Comparison of ENCODE assay signal across 20 cellular contexts in the genomic region with DNA sequence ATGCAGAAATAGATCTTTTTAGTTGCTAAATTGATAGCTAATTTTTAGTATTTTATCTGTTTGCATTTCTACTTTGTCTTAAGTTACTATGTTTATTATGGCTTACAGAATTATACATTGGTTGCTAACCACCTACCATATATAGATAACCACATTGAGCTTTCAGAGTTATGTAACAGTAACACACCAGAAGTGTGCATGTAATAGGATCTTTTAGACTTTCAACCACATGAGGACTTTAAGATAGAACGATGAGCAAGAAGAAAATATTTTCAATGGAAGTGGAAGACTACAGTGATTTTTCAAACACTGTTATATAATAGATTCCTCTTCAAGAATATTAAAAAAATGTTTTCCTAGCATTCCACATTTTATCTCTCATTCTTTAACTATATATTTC. TPM values are rescaled to one million over a fixed set of nuclear protein-coding genes. Genes with fewer than 3 reads are reported as not detected.
A peak's percentile ranks its signal among the peaks of the same experiment; 100 is the strongest.
DNase-seq lines count a peak whose midpoint lies in the region; ATAC-seq, FAIRE-seq and TF ChIP-seq lines count a peak whose summit lies in the region.
"Had no signal": no experiment of that assay in that cellular context is flagged by ENCODE, and none has a peak within 500 bp of the region (broad histone marks: within the 10 kb centered on the region; RNA-seq: fewer than 3 reads in every experiment).

No MANE protein-coding gene starts in this region.

- no peak for TF ChIP-seq EP300 in K562 (IDR thresholded peaks at IDR 0.05; ENCODE audit: low read length)

- no peak overlapping the region for H3K14ac ChIP-seq in IMR-90 (replicated peaks; ENCODE audit: low read depth, low read length)

- no peak overlapping the region for H3K4me3 Mint-ChIP-seq in activated CD4-positive, alpha-beta T cell treated with anti-CD3 and anti-CD28 coated beads for 36 hours
- H3K4me3 Mint-ChIP-seq: HFFc6 had no signal

- peak; percentile 27 for DNase-seq in IMR-90
- DNase-seq in NOMO-1 treated with dmso at 0.1 percent for 144 hours (lab: John Stamatoyannopoulos, UW; ENCODE audit: unreplicated experiment) = peak; percentile 9
- DNase-seq in K562 (ENCODE audit: extremely low read depth in 1 of 4, low spot score in 3 of 4) = no peak
- DNase-seq in psoas muscle = no peak
- no peak for DNase-seq in GM10266 (ENCODE audit: extremely low spot score)
- no peak for DNase-seq in activated CD4-positive, alpha-beta T cell treated with anti-CD3 and anti-CD28 coated beads for 36 hours
- no peak for DNase-seq in mucosa of descending colon
- DNase-seq: AML-193; Calu3; DMS79 treated with DMSO at 0.1 percent for 48 hours; HFFc6; Karpas-422; NCI-H1436 treated with DMSO at 0.1 percent for 48 hours; NCI-H2081; NCI-H226; NCI-H526 treated with DMSO at 0.1 percent for 48 hours; NK-92 treated with Interleukin-12 subunit alpha and Interleukin-12 subunit beta, amount 100 ng/mL, for 24 hours; SHP77 had no signal

- H2BK20ac ChIP-seq in IMR-90 (ENCODE audit: low read depth, low read length) = no peak overlapping the region

- H3K56ac ChIP-seq in IMR-90 (ENCODE audit: extremely low read depth, insufficient read depth, low read length) = no peak overlapping the region

- no peaks in the 10 kb centered on the region for H3K27me3 Mint-ChIP-seq in activated CD4-positive, alpha-beta T cell treated with anti-CD3 and anti-CD28 coated beads for 36 hours

- intact Hi-C loops in IMR-90 (cut with micrococcal nuclease) = no loop called here
- intact Hi-C loops in K562 (cut with micrococcal nuclease) = no loop called here
- intact Hi-C loops in psoas muscle (cut with DNase I) = loop anchor here in 1 of 2 donors (10.0 kb wide), 1 partner anchor 174 kb away; no protein-coding TSS in a partner anchor
- intact Hi-C loops in activated CD4-positive, alpha-beta T cell treated with anti-CD3 and anti-CD28 coated beads for 36 hours (cut with DNase I, micrococcal nuclease) = no loop called here
- intact Hi-C loops in mucosa of descending colon (cut with DNase I, micrococcal nuclease) = no loop called here

- H4K91ac ChIP-seq in IMR-90 (ENCODE audit: insufficient read depth, low read depth, low read length) = no peak overlapping the region

- no peak overlapping the region for H2AK9ac ChIP-seq in IMR-90 (replicated peaks; ENCODE audit: low read depth, low read length, poor library complexity)

- H4K20me1 ChIP-seq in IMR-90 (ENCODE audit: insufficient read depth, low read length) (no peaks in the 10 kb centered on the region), K562 (replicated peaks; ENCODE audit: control insufficient read depth, insufficient read depth, low read length) (no peaks in the 10 kb centered on the region)

- H3K4me1 Mint-ChIP-seq in activated CD4-positive, alpha-beta T cell treated with anti-CD3 and anti-CD28 coated beads for 36 hours = peaks cover 2% of the 10 kb centered on the region

- no peak overlapping the region for H3K4me3 ChIP-seq in IMR-90 (ENCODE audit: insufficient read depth, low read depth, low read length)
- H3K4me3 ChIP-seq in K562 = no peak overlapping the region
- no peak overlapping the region for H3K4me3 ChIP-seq in psoas muscle
- no peak overlapping the region for H3K4me3 ChIP-seq in mucosa of descending colon

- no peak for FAIRE-seq in K562 (lab: Jason Lieb, UNC)

- H3K36me3 ChIP-seq in IMR-90 (ENCODE audit: control insufficient read depth, insufficient read depth, low read length) (peaks cover 21% of the 10 kb centered on the region), K562 (ENCODE audit: control insufficient read depth, insufficient read depth, low read length) (peaks cover 65% of the 10 kb centered on the region; the same call in 2 of the 3 replicates), psoas muscle (ENCODE audit: insufficient read depth in 1 of 2, low read depth in 1 of 2) (peaks cover 0 to 98% of the 10 kb centered on the region in 2 donors), mucosa of descending colon (ENCODE audit: low read depth) (peaks cover 5% of the 10 kb centered on the region)

- POLR2A ChIA-PET in IMR-90 (lab: Charles Lee; ENCODE audit: unreplicated experiment) (no interaction called here), K562 (lab: Yijun Ruan, JAX) (interaction anchor here (1.3 to 3.9 kb wide), 6 partner anchors 12 to 29 kb away, joined by 3 to 19 read pairs (median 6); a partner anchor contains a TSS)
- POLR2A ChIA-PET in activated CD4-positive, alpha-beta T cell treated with anti-CD3 and anti-CD28 coated beads for 36 hours (lab: Charles Lee) = interaction anchor here (1.0 kb wide), 1 partner anchor 31 kb away, joined by 5 read pairs; no protein-coding TSS in a partner anchor

- BruUV-seq in IMR-90 (replicated peaks; lab: Mats Ljungman, UMichigan) (no TSS peak), K562 (replicated peaks; lab: Mats Ljungman, UMichigan) (no TSS peak)

- no peak overlapping the region for H4K5ac ChIP-seq in IMR-90 (ENCODE audit: low read depth, low read length)

- H3K4me2 ChIP-seq in IMR-90 (ENCODE audit: low read depth, low read length) (no peak overlapping the region), K562 (ENCODE audit: insufficient read depth, low read length) (no peak overlapping the region)

- no peak overlapping the region for H2BK120ac ChIP-seq in IMR-90 (ENCODE audit: low read depth, low read length)

- H3K18ac ChIP-seq in IMR-90 (ENCODE audit: low read depth, low read length) = no peak overlapping the region

- dilution Hi-C loops in IMR-90 (cut with HindIII; ENCODE audit: low sequenced_read_pairs, unreplicated experiment) = no loop called here

- TF ChIP-seq POLR2A in IMR-90 (IDR thresholded peaks at IDR 0.05; ENCODE audit: low read depth, low read length) (no peak), K562 (conservative IDR thresholded peaks at IDR 0.05) (no peak)

- no peak overlapping the region for H3K27ac Mint-ChIP-seq in activated CD4-positive, alpha-beta T cell treated with anti-CD3 and anti-CD28 coated beads for 36 hours
- H3K27ac Mint-ChIP-seq: HFFc6 had no signal

- in situ Hi-C loops in IMR-90 (cut with MboI; ENCODE audit: low sequenced_read_pairs) (no loop called here), K562 (cut with MboI) (no loop called here)

- TF ChIP-seq CTCF in IMR-90 (conservative IDR thresholded peaks at IDR 0.05; ENCODE audit: low read depth, low read length) (no peak), K562 (IDR thresholded peaks at IDR 0.05 in 2 of 3, conservative IDR thresholded peaks at IDR 0.05 in 1 of 3; ENCODE audit: insufficient read depth in 2 of 3, low read depth in 1 of 3, low read length in 3 of 3) (no peak), psoas muscle (IDR thresholded peaks at IDR 0.05) (no peak), GM10266 (IDR thresholded peaks at IDR 0.05; ENCODE audit: control insufficient read depth, insufficient read depth, low read depth, missing control alignments) (no peak), mucosa of descending colon (IDR thresholded peaks at IDR 0.05) (no peak)

- H2AK5ac ChIP-seq in IMR-90 (ENCODE audit: low read depth, low read length) = no peak overlapping the region

- H3K4me1 ChIP-seq in IMR-90 (ENCODE audit: control insufficient read depth, insufficient read depth, low read length) (no peaks in the 10 kb centered on the region), K562 (replicated peaks in 1 of 2; ENCODE audit: control insufficient read depth in 2 of 2, insufficient read depth in 2 of 2, low read length in 2 of 2) (no peaks in the 10 kb centered on the region), psoas muscle (peaks cover 10% of the 10 kb centered on the region), mucosa of descending colon (ENCODE audit: low read depth) (no peaks in the 10 kb centered on the region)

- H3K9me3 Mint-ChIP-seq in activated CD4-positive, alpha-beta T cell treated with anti-CD3 and anti-CD28 coated beads for 36 hours (ENCODE audit: low read depth) = no peaks in the 10 kb centered on the region
- H3K9me3 Mint-ChIP-seq: HFFc6 had no signal

- no peak overlapping the region for H3K23ac ChIP-seq in IMR-90 (ENCODE audit: low read depth, low read length)

- H3K9me1 ChIP-seq in IMR-90 (ENCODE audit: insufficient read depth, low read length) (no peaks in the 10 kb centered on the region), K562 (ENCODE audit: control insufficient read depth, insufficient read depth, low read length) (no peaks in the 10 kb centered on the region)

- H4K8ac ChIP-seq in IMR-90 (ENCODE audit: low read depth in 2 of 2, low read length in 2 of 2) = no peak overlapping the region

- CTCF ChIA-PET in IMR-90 (lab: Yijun Ruan, JAX) (no interaction called here), K562 (lab: Yijun Ruan, JAX; ENCODE audit: low intra/inter-chr PET ratio) (no interaction called here)
- CTCF ChIA-PET in activated CD4-positive, alpha-beta T cell treated with anti-CD3 and anti-CD28 coated beads for 36 hours (lab: Charles Lee) = interaction anchor here (0.6 to 1.2 kb wide), 5 partner anchors 12 to 802 kb away, joined by 3 to 6 read pairs (median 4); no protein-coding TSS in a partner anchor

- no peak overlapping the region for H3K27ac ChIP-seq in IMR-90 (ENCODE audit: insufficient read depth, low read length)
- no peak overlapping the region for H3K27ac ChIP-seq in K562 (ENCODE audit: extremely low read depth, low read depth, low read length)
- peak overlapping the region; percentile 7 for H3K27ac ChIP-seq in psoas muscle

- no peaks in the 10 kb centered on the region for H3K79me2 ChIP-seq in K562 (ENCODE audit: control insufficient read depth, insufficient read depth, low read length)

- H3K9ac ChIP-seq in IMR-90 (ENCODE audit: low read depth, low read length) (no peak overlapping the region), K562 (ENCODE audit: insufficient read depth in 1 of 2, low read depth in 2 of 2, low read length in 2 of 2) (no peak overlapping the region)

- no peak overlapping the region for H2BK15ac ChIP-seq in IMR-90 (ENCODE audit: low read depth, low read length)

- ATAC-seq in IMR-90 (ENCODE audit: low read depth) (no peak), K562 (no peak), psoas muscle (peak; percentile 39 to 85 (median 62)), HG03442 (IDR thresholded peaks at IDR 0.05; ENCODE audit: unreplicated experiment) (no peak), mucosa of descending colon (no peak)
- ATAC-seq in activated CD4-positive, alpha-beta T cell treated with anti-CD3 and anti-CD28 coated beads for 36 hours = no peak
- ATAC-seq: Panc1 had no signal

- no peaks in the 10 kb centered on the region for H3K79me1 ChIP-seq in IMR-90 (ENCODE audit: low read depth in 1 of 2, low read length in 2 of 2)

- H3K9me3 ChIP-seq in IMR-90 (ENCODE audit: control insufficient read depth, insufficient read depth, low read length) (no peaks in the 10 kb centered on the region), K562 (replicated peaks; ENCODE audit: control insufficient read depth, insufficient read depth, low read depth, low read length) (no peaks in the 10 kb centered on the region), psoas muscle (no peaks in the 10 kb centered on the region), mucosa of descending colon (no peaks in the 10 kb centered on the region)

- peaks cover 31% of the 10 kb centered on the region for H3K36me3 Mint-ChIP-seq in activated CD4-positive, alpha-beta T cell treated with anti-CD3 and anti-CD28 coated beads for 36 hours (ENCODE audit: low read depth)

- no CpG with 5 or more reads among the region's 1 CpG for WGBS in IMR-90 (ENCODE audit: extremely low coverage in 2 of 2, insufficient read length in 1 of 2), 2 experiments
- 27% methylated on average over 1 of the region's 1 CpG for WGBS in K562 (ENCODE audit: insufficient coverage, low coverage, missing lambda C conversion rate)
- 18 to 44% (median 33%) methylated on average over 1 of the region's 1 CpG for WGBS in psoas muscle, 3 donors

- H2BK5ac ChIP-seq in IMR-90 (ENCODE audit: low read depth, low read length, poor library complexity, severe bottlenecking) = no peak overlapping the region

- TF ChIP-seq RAD21 in IMR-90 (IDR thresholded peaks at IDR 0.05; ENCODE audit: low read length) (no peak), K562 (CRISPR knock-in tag; conservative IDR thresholded peaks at IDR 0.05 in 1 of 2, IDR thresholded peaks at IDR 0.05 in 1 of 2) (no peak)

- H3K27me3 ChIP-seq in IMR-90 (ENCODE audit: control insufficient read depth, insufficient read depth, low read length) = no peaks in the 10 kb centered on the region
- no peaks in the 10 kb centered on the region for H3K27me3 ChIP-seq in K562 (ENCODE audit: control insufficient read depth in 2 of 2, insufficient read depth in 2 of 2, low read length in 2 of 2)
- no peaks in the 10 kb centered on the region for H3K27me3 ChIP-seq in psoas muscle (ENCODE audit: insufficient read depth in 3 of 3, low read length in 2 of 3)

- H2AFZ ChIP-seq in IMR-90 (replicated peaks; ENCODE audit: low read length, poor library complexity) = no peak overlapping the region
- H2AFZ ChIP-seq in K562 (ENCODE audit: low read depth, low read length) = no peak overlapping the region

- H3K4ac ChIP-seq in IMR-90 (ENCODE audit: low read depth, low read length) = no peak overlapping the region

RNA-seq across cellular contexts. Expression of a gene that starts 28.8 kb away (rescaled TPM):
- total RNA-seq in IMR-90 (2012; rRNA removed) = 36.7 and 64.5 TPM in 2 replicates
- 17.8 and 20.7 TPM in 2 replicates for polyA plus RNA-seq in IMR-90 (2012; rRNA removed)
- 6.5 and 7.6 TPM in 2 replicates for polyA plus RNA-seq in IMR-90 (2012; cell fraction: cytosol; rRNA removed)
- polyA plus RNA-seq in IMR-90 (2012; cell fraction: nucleus; rRNA removed; ENCODE audit: low replicate concordance) = 2.7 and 13.1 TPM in 2 replicates
- total RNA-seq in K562 (2011; cell fraction: chromatin; rRNA removed; ENCODE audit: low replicate concordance) = 34.1 and 36.6 TPM in 2 replicates
- total RNA-seq in K562 (2011; cell fraction: nucleolus; rRNA removed) = 20.5 and 27.2 TPM in 2 replicates
- 29.0 and 38.0 TPM in 2 replicates for total RNA-seq in K562 (2011; cell fraction: nucleoplasm; rRNA removed)
- total RNA-seq in K562 (2014; rRNA removed) = 21.0 and 29.1 TPM in 2 replicates
- total RNA-seq in K562 (2014; rRNA removed; fragmentation: Illumina TruSeq; extraction: Trizol) = 35.5 and 40.4 TPM in 2 replicates
- total RNA-seq in K562 (2015; rRNA removed; fragmentation: Illumina TruSeq; extraction: Trizol) = 34.4 and 38.1 TPM in 2 replicates
- 21.7 and 28.0 TPM in 2 replicates for total RNA-seq in K562 (2021)
- 30.6 and 36.2 TPM in 2 replicates for polyA plus RNA-seq in K562 (2011; rRNA removed)
- 10.8 and 14.3 TPM in 2 replicates for polyA plus RNA-seq in K562 (2011; cell fraction: cytosol; rRNA removed)
- 8.2 and 12.3 TPM in 2 replicates for polyA plus RNA-seq in K562 (2011; cell fraction: nucleus; rRNA removed)
- polyA plus RNA-seq in K562 (2012) = 22.9 and 25.6 TPM in 2 replicates
- polyA plus RNA-seq in K562 (2014; fragmentation: Illumina TruSeq; extraction: Trizol) = 39.3 and 46.9 TPM in 2 replicates
- 10 to 100 TPM; 27.1 to 38.0 TPM for polyA plus RNA-seq in K562 (2014; fragmentation: Nextera tagmentation; extraction: Ambion mirVana)
- polyA plus RNA-seq in K562 (2014; rRNA removed) = 18.1 and 21.7 TPM in 2 replicates
- 41.7 and 51.5 TPM in 2 replicates for polyA minus RNA-seq in K562 (2011; rRNA and poly(A)+ RNA removed)
- polyA minus RNA-seq in K562 (2011; cell fraction: cytosol; rRNA and poly(A)+ RNA removed) = 10.0 and 21.2 TPM in 2 replicates
- polyA minus RNA-seq in K562 (2011; cell fraction: nucleus; rRNA and poly(A)+ RNA removed) = 15.8 and 21.8 TPM in 2 replicates
- total RNA-seq in psoas muscle = 10 to 100 TPM; 35.1 to 59.6 (median 53.3) TPM
- polyA plus RNA-seq in psoas muscle = 10 to 100 TPM; 15.5 to 33.4 (median 30.8) TPM
- total RNA-seq in activated CD4-positive, alpha-beta T cell treated with anti-CD3 and anti-CD28 coated beads for 36 hours = 10 to 100 TPM; 50.1 to 71.6 TPM
- total RNA-seq in mucosa of descending colon = 10 to 100 TPM; 29.8 to 91.7 (median 30.7) TPM

RNA-seq across cellular contexts. Expression of a gene that starts 33.3 kb away (rescaled TPM):
- total RNA-seq in IMR-90 (2012; rRNA removed) = 85.0 and 109 TPM in 2 replicates
- 17.3 and 20.7 TPM in 2 replicates for polyA plus RNA-seq in IMR-90 (2012; rRNA removed)
- 4.4 and 7.3 TPM in 2 replicates for polyA plus RNA-seq in IMR-90 (2012; cell fraction: cytosol; rRNA removed)
- 2.2 and 10.1 TPM in 2 replicates for polyA plus RNA-seq in IMR-90 (2012; cell fraction: nucleus; rRNA removed; ENCODE audit: low replicate concordance)
- total RNA-seq in K562 (2011; cell fraction: chromatin; rRNA removed; ENCODE audit: low replicate concordance) = 74.7 and 186 TPM in 2 replicates
- total RNA-seq in K562 (2011; cell fraction: nucleolus; rRNA removed) = 41.0 and 51.3 TPM in 2 replicates
- total RNA-seq in K562 (2011; cell fraction: nucleoplasm; rRNA removed) = 111 and 217 TPM in 2 replicates
- 38.3 and 63.2 TPM in 2 replicates for total RNA-seq in K562 (2014; rRNA removed)
- total RNA-seq in K562 (2014; rRNA removed; fragmentation: Illumina TruSeq; extraction: Trizol) = 122 and 133 TPM in 2 replicates
- total RNA-seq in K562 (2015; rRNA removed; fragmentation: Illumina TruSeq; extraction: Trizol) = 91.2 and 103 TPM in 2 replicates
- total RNA-seq in K562 (2021) = 105 and 107 TPM in 2 replicates
- polyA plus RNA-seq in K562 (2011; rRNA removed) = 49.0 and 72.5 TPM in 2 replicates
- 20.5 and 30.3 TPM in 2 replicates for polyA plus RNA-seq in K562 (2011; cell fraction: cytosol; rRNA removed)
- 18.9 and 22.1 TPM in 2 replicates for polyA plus RNA-seq in K562 (2011; cell fraction: nucleus; rRNA removed)
- polyA plus RNA-seq in K562 (2012) = 14.7 and 20.4 TPM in 2 replicates
- 39.6 and 41.1 TPM in 2 replicates for polyA plus RNA-seq in K562 (2014; fragmentation: Illumina TruSeq; extraction: Trizol)
- polyA plus RNA-seq in K562 (2014; fragmentation: Nextera tagmentation; extraction: Ambion mirVana) = 10 to 100 TPM; 16.7 to 31.7 TPM
- 41.4 and 41.9 TPM in 2 replicates for polyA plus RNA-seq in K562 (2014; rRNA removed)
- 144 and 191 TPM in 2 replicates for polyA minus RNA-seq in K562 (2011; rRNA and poly(A)+ RNA removed)
- 55.8 and 79.8 TPM in 2 replicates for polyA minus RNA-seq in K562 (2011; cell fraction: cytosol; rRNA and poly(A)+ RNA removed)
- polyA minus RNA-seq in K562 (2011; cell fraction: nucleus; rRNA and poly(A)+ RNA removed) = 33.9 and 55.4 TPM in 2 replicates
- total RNA-seq in psoas muscle = 10 to 100 TPM; 56.4 to 98.3 (median 67.5) TPM
- polyA plus RNA-seq in psoas muscle = 10 to 100 TPM; 10.9 to 57.2 (median 27.3) TPM
- 10 to 100 TPM; 47.7 to 49.4 TPM for total RNA-seq in activated CD4-positive, alpha-beta T cell treated with anti-CD3 and anti-CD28 coated beads for 36 hours
- 10 to 100 TPM; 72.9 to 79.2 (median 73.4) TPM for total RNA-seq in mucosa of descending colon

RNA-seq across cellular contexts. Expression of a gene that starts 43.7 kb away (rescaled TPM):
- total RNA-seq in IMR-90 (2012; rRNA removed) = 36.4 and 55.8 TPM in 2 replicates
- 4.5 and 5.0 TPM in 2 replicates for polyA plus RNA-seq in IMR-90 (2012; rRNA removed)
- 0.68 and 1.4 TPM in 2 replicates for polyA plus RNA-seq in IMR-90 (2012; cell fraction: cytosol; rRNA removed)
- 1.5 and 15.4 TPM in 2 replicates for polyA plus RNA-seq in IMR-90 (2012; cell fraction: nucleus; rRNA removed; ENCODE audit: low replicate concordance)
- total RNA-seq in K562 (2011; cell fraction: chromatin; rRNA removed; ENCODE audit: low replicate concordance) = 27.4 and 114 TPM in 2 replicates
- 19.5 and 31.2 TPM in 2 replicates for total RNA-seq in K562 (2011; cell fraction: nucleolus; rRNA removed)
- total RNA-seq in K562 (2011; cell fraction: nucleoplasm; rRNA removed) = 38.1 and 40.1 TPM in 2 replicates
- total RNA-seq in K562 (2014; rRNA removed) = 30.4 and 34.2 TPM in 2 replicates
- 56.0 and 66.8 TPM in 2 replicates for total RNA-seq in K562 (2014; rRNA removed; fragmentation: Illumina TruSeq; extraction: Trizol)
- total RNA-seq in K562 (2015; rRNA removed; fragmentation: Illumina TruSeq; extraction: Trizol) = 57.7 and 64.3 TPM in 2 replicates
- 39.5 and 42.2 TPM in 2 replicates for total RNA-seq in K562 (2021)
- polyA plus RNA-seq in K562 (2011; rRNA removed) = 17.7 and 23.3 TPM in 2 replicates
- 4.5 and 8.3 TPM in 2 replicates for polyA plus RNA-seq in K562 (2011; cell fraction: cytosol; rRNA removed)
- 13.5 and 20.3 TPM in 2 replicates for polyA plus RNA-seq in K562 (2011; cell fraction: nucleus; rRNA removed)
- 17.6 and 18.7 TPM in 2 replicates for polyA plus RNA-seq in K562 (2012)
- polyA plus RNA-seq in K562 (2014; fragmentation: Illumina TruSeq; extraction: Trizol) = 23.0 and 28.0 TPM in 2 replicates
- 1 to 10 TPM; 8.3 to 8.7 TPM for polyA plus RNA-seq in K562 (2014; fragmentation: Nextera tagmentation; extraction: Ambion mirVana)
- polyA plus RNA-seq in K562 (2014; rRNA removed) = 17.1 and 20.4 TPM in 2 replicates
- polyA minus RNA-seq in K562 (2011; rRNA and poly(A)+ RNA removed) = 94.1 and 107 TPM in 2 replicates
- polyA minus RNA-seq in K562 (2011; cell fraction: cytosol; rRNA and poly(A)+ RNA removed) = 29.8 and 44.2 TPM in 2 replicates
- 34.6 and 77.2 TPM in 2 replicates for polyA minus RNA-seq in K562 (2011; cell fraction: nucleus; rRNA and poly(A)+ RNA removed)
- total RNA-seq in psoas muscle = 10 to 100 TPM; 52.8 to 65.3 (median 61.0) TPM
- 10 to 100 TPM in 2 of 3 donors, 1 to 10 TPM in 1; 5.1 to 33.9 (median 11.1) TPM for polyA plus RNA-seq in psoas muscle
- 10 to 100 TPM; 38.2 to 42.1 TPM for total RNA-seq in activated CD4-positive, alpha-beta T cell treated with anti-CD3 and anti-CD28 coated beads for 36 hours
- 10 to 100 TPM; 41.9 to 63.7 (median 53.9) TPM for total RNA-seq in mucosa of descending colon

Comparison
In these comparisons a context has a peak if more than half of its experiments do, and no peak if none do; other contexts are left out.
1. ATAC-seq: peak in psoas muscle (4 of 4); none in IMR-90 (single experiment), K562 (single experiment), activated CD4-positive, alpha-beta T cell treated with anti-CD3 and anti-CD28 coated beads for 36 hours (single experiment), HG03442 (single experiment) and mucosa of descending colon (single experiment).
2. DNase-seq: peak in IMR-90 (single experiment) and NOMO-1 treated with dmso at 0.1 percent for 144 hours (single experiment); none in K562 (0 of 4), psoas muscle (0 of 2), GM10266 (single experiment), activated CD4-positive, alpha-beta T cell treated with anti-CD3 and anti-CD28 coated beads for 36 hours (single experiment) and mucosa of descending colon (0 of 3).